8 cellular contexts compared by ENCODE assay signal in the genomic region with DNA sequence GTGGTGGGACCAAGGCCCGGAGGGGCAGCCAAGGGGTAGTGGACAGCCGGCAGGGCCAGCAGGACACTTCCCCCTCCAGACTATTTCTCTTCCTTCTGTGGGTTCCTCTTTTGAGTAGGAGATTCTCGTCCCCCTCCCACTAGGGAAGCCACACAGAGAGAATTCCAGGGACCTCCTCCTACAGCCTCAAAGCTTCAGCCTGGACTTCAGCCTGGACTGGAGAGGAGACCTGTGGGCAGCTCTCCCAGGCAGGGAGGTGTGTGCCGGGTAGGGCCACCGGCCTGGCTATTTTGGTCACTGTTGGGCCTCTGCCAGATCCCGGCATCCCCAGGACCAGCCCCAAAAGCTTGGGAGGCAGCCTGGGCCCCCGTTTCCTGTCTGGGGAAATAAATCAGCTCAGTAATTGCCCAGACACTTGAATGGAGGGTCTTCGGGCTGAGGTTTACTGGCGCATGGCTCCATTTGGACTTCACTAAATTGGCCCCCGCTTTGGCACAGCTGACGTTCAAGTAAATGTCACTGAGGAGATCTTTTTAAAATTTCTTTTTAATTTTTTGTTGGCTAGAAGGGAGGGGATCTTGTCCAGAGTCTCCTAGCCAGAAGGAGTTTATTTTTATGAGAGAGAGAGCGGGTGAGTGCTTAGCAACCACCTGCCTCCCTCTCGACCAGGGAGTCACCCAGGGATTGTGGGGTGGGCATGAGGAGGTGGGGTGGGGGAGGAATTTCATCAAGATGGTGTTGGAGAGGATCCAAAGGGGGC. TPM values are rescaled to one million over a fixed set of nuclear protein-coding genes. Genes with fewer than 3 reads are reported as not detected.
A peak's percentile ranks its signal among the peaks of the same experiment; 100 is the strongest.
DNase-seq lines count a peak whose midpoint lies in the region; ATAC-seq and TF ChIP-seq lines count a peak whose summit lies in the region.

No MANE protein-coding gene starts in this region.

- H3K27ac ChIP-seq in transverse colon = peak overlapping the region; percentile 90 to 96 (median 92)

- no peak for TF ChIP-seq POLR2A in transverse colon (IDR thresholded peaks at IDR 0.05)

- peak overlapping the region; percentile 93 for H3K27ac Mint-ChIP-seq in central memory CD8-positive, alpha-beta T cell (ENCODE audit: low read depth)

- no peaks in the 10 kb centered on the region for H3K9me3 Mint-ChIP-seq in central memory CD8-positive, alpha-beta T cell

- intact Hi-C loops in transverse colon (cut with DNase I; ENCODE audit: low total_unique reads) = no loop called here

- no peaks in the 10 kb centered on the region for H3K9me3 ChIP-seq in transverse colon

- DNase-seq in SIG-M5 treated with dmso at 0.1 percent for 504 hours (lab: John Stamatoyannopoulos, UW; ENCODE audit: unreplicated experiment) (peak; percentile 72), SIG-M5 (lab: John Stamatoyannopoulos, UW) (no peak), NOMO-1 treated with dmso at 0.1 percent for 144 hours (lab: John Stamatoyannopoulos, UW; ENCODE audit: unreplicated experiment) (peak; percentile 55), medulla oblongata (ENCODE audit: extremely low spot score) (peak; percentile 69), transverse colon (peak; percentile 31)
- no peak for DNase-seq in central memory CD8-positive, alpha-beta T cell (ENCODE audit: low spot score in 2 of 2)

- TF ChIP-seq EP300 in transverse colon (IDR thresholded peaks at IDR 0.05; ENCODE audit: low read depth) = no peak

- peaks cover 4% of the 10 kb centered on the region for H3K27me3 ChIP-seq in transverse colon

- H3K36me3 ChIP-seq in transverse colon = no peaks in the 10 kb centered on the region

- peak overlapping the region; percentile 3 to 79 (median 68) for H3K4me3 ChIP-seq in transverse colon

- H3K4me1 ChIP-seq in transverse colon = peaks cover 15 to 48% (median 32%) of the 10 kb centered on the region in 4 donors

- peaks cover 27% of the 10 kb centered on the region for H3K36me3 Mint-ChIP-seq in central memory CD8-positive, alpha-beta T cell (ENCODE audit: insufficient read depth)

- peaks cover 38% of the 10 kb centered on the region for H3K4me1 Mint-ChIP-seq in central memory CD8-positive, alpha-beta T cell

- no peaks in the 10 kb centered on the region for H3K27me3 Mint-ChIP-seq in central memory CD8-positive, alpha-beta T cell

- TF ChIP-seq CTCF in transverse colon (IDR thresholded peaks at IDR 0.05) = no peak

- in situ Hi-C loops in transverse colon (cut with MboI; ENCODE audit: low pct_ligation_motif_present in 1 of 4, low pct_unique_long_range_greater_than_20kb in 1 of 4, low sequenced_read_pairs in 3 of 4) = no loop called here

- peak overlapping the region; percentile 97 for H3K4me3 Mint-ChIP-seq in central memory CD8-positive, alpha-beta T cell

- ATAC-seq in central memory CD8-positive, alpha-beta T cell (replicated peaks; ENCODE audit: extremely low read depth, poor library complexity, severe bottlenecking) = no peak
- ATAC-seq in GM18868 (IDR thresholded peaks at IDR 0.05; ENCODE audit: unreplicated experiment) (no peak), HG03175 (IDR thresholded peaks at IDR 0.05; ENCODE audit: unreplicated experiment) (no peak)

- 0 to 6% methylated on average over 1 to 13 of the region's 13 CpGs for WGBS in transverse colon (ENCODE audit: low coverage in 1 of 2), 2 donors

RNA-seq across cellular contexts. Expression of a gene that starts 1.4 kb away (rescaled TPM):
- 10 to 100 TPM in 1 of 4 donors, 1 to 10 TPM in 3; 4.4 to 10.5 (median 7.7) TPM for total RNA-seq in transverse colon

Comparison
In these comparisons a context has a peak if more than half of its experiments do, and no peak if none do; other contexts are left out.
1. DNase-seq: peak in SIG-M5 treated with dmso at 0.1 percent for 504 hours (single experiment), NOMO-1 treated with dmso at 0.1 percent for 144 hours (single experiment), medulla oblongata (single experiment) and transverse colon (single experiment); none in SIG-M5 (single experiment) and central memory CD8-positive, alpha-beta T cell (0 of 2).